Comparison of ENCODE assay signal across 8 cellular contexts in genomic region chr21:21200103-21200938, GRCh38.
DNase-seq lines count a peak whose midpoint lies in the region; ATAC-seq and TF ChIP-seq lines count a peak whose summit lies in the region.

No MANE protein-coding gene starts in this region.

- H3K27ac ChIP-seq in heart right ventricle = peak overlapping the region in 8 of 10 donors; percentile 42 to 89 (median 68)

- no peaks in the 10 kb centered on the region for H3K9me3 ChIP-seq in heart right ventricle

- DNase-seq in HS-27A (ENCODE audit: low read depth) = peak; percentile 97
- DNase-seq in heart right ventricle = peak in 1 of 2 donors; percentile 67
- peak; percentile 1 to 7 for DNase-seq in stimulated activated CD8-positive, alpha-beta memory T cell treated with anti-CD3 and anti-CD28 coated beads, Interleukin-7, amount 100 ng/mL, for 4 hours (ENCODE audit: low read depth in 2 of 2)
- DNase-seq in activated effector memory CD4-positive, alpha-beta T cell treated with anti-CD3 and anti-CD28 coated beads, Interleukin-2, amount 50 U/mL, for 16 hours = no peak
- DNase-seq in activated gamma-delta T cell (lab: John Stamatoyannopoulos, UW) = no peak
- DNase-seq in activated effector memory CD4-positive, alpha-beta T cell treated with Interleukin-2 at 50 U/mL for 16 hours = no peak

- intact Hi-C loops in heart right ventricle (cut with DNase I) = no loop called here

- peaks cover 0 to 24% (median 0%) of the 10 kb centered on the region in 9 donors for H3K4me1 ChIP-seq in heart right ventricle

- peak overlapping the region; percentile 39 for H3K4me3 ChIP-seq in WI38 (ENCODE audit: low read depth, low read length)
- H3K4me3 ChIP-seq in heart right ventricle = peak overlapping the region in 8 of 10 donors; percentile 2 to 39 (median 30)

- TF ChIP-seq CTCF in WI38 (IDR thresholded peaks at IDR 0.05; ENCODE audit: low read depth, low read length) (no peak), heart right ventricle (IDR thresholded peaks at IDR 0.05) (no peak)

- WGBS in heart right ventricle, 2 donors = 46 to 66% methylated on average over 6 of the region's 6 CpGs

- H3K27me3 ChIP-seq in heart right ventricle = no peaks in the 10 kb centered on the region

- H3K36me3 ChIP-seq in heart right ventricle = no peaks in the 10 kb centered on the region

- ATAC-seq in heart right ventricle = peak; percentile 81 to 97 (median 92)
- ATAC-seq in GM19395 (IDR thresholded peaks at IDR 0.05; ENCODE audit: unreplicated experiment) = no peak

Comparison
In these comparisons a context has a peak if more than half of its experiments do, and no peak if none do; other contexts are left out.
1. DNase-seq: peak in HS-27A (single experiment) and stimulated activated CD8-positive, alpha-beta memory T cell treated with anti-CD3 and anti-CD28 coated beads, Interleukin-7, amount 100 ng/mL, for 4 hours (2 of 2); none in activated effector memory CD4-positive, alpha-beta T cell treated with anti-CD3 and anti-CD28 coated beads, Interleukin-2, amount 50 U/mL, for 16 hours (single experiment), activated gamma-delta T cell (single experiment) and activated effector memory CD4-positive, alpha-beta T cell treated with Interleukin-2 at 50 U/mL for 16 hours (single experiment).